ENCODE assay signal across 31 cellular contexts in the genomic region with DNA sequence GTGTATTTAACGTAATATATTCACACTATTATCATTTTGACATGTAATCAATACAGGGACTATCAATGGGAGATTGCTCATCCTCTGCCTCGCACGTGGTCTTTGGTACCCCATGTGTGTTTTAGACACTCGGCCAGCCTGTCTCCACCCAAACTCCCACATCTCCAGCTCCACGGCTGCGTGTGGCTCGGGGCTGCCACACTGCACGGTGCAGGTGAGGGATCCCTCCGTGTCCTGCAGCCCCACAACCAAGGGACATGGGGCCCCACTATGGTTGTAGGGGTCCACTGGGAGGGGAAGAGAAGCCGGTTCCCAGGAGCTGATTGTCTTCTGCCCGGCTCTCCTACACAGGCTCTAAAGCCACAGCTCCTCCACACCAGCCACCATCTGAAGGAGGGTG.
"Had no signal": no experiment of that assay in that cellular context is flagged by ENCODE, and none has a peak within 500 bp of the region (broad histone marks: within the 10 kb centered on the region; RNA-seq: fewer than 3 reads in every experiment).

No MANE protein-coding gene starts in this region.

- DNase-seq: activated effector memory CD4-positive, alpha-beta T cell treated with anti-CD3 and anti-CD28 coated beads, Interleukin-2, amount 50 U/mL, for 16 hours; activated effector memory CD4-positive, alpha-beta T cell treated with Interleukin-2 at 50 U/mL for 16 hours; activated gamma-delta T cell; activated gamma-delta T cell treated with Interleukin-2 at 50 U/mL for 16 hours; activated naive CD4-positive, alpha-beta T cell; activated naive CD4-positive, alpha-beta T cell treated with anti-CD3 and anti-CD28 coated beads for 36 hours; activated naive CD4-positive, alpha-beta T cell treated with anti-CD3 and anti-CD28 coated beads, Interleukin-2, amount 10 ng/mL, durations not matched to agents 7 days and 5 days; activated naive CD4-positive, alpha-beta T cell treated with anti-CD3 and anti-CD28 coated beads, Interleukin-2, amount 50 U/mL, for 16 hours; activated naive CD4-positive, alpha-beta T cell treated with Interleukin-2 at 50 U/mL for 16 hours; activated naive CD8-positive, alpha-beta T cell treated with anti-CD3 and anti-CD28 coated beads for 36 hours; activated naive CD8-positive, alpha-beta T cell treated with anti-CD3 and anti-CD28 coated beads, Interleukin-2, amount 10 ng/mL, durations not matched to agents 7 days and 5 days; activated naive CD8-positive, alpha-beta T cell treated with anti-CD3 and anti-CD28 coated beads, Interleukin-2, amount 50 U/mL, for 24 hours; activated T-cell treated with anti-CD3 and anti-CD28 coated beads, Interleukin-2, amount 50 U/mL, for 1 hour; activated T-cell treated with anti-CD3 and anti-CD28 coated beads, Interleukin-2, amount 50 U/mL, for 24 hours; activated T-cell treated with anti-CD3 and anti-CD28 coated beads, Interleukin-2, amount 50 U/mL, for 4 hours; activated T-cell treated with anti-CD3 and anti-CD28 coated beads, Interleukin-2, amount 50 U/mL, for 48 hours; activated T-cell treated with anti-CD3 and anti-CD28 coated beads, Interleukin-2, amount 50 U/mL, for 72 hours; adrenal gland; amniotic stem cell; amygdala; aorta; body of pancreas; brain microvascular endothelial cell; central memory CD4-positive, alpha-beta T cell; cerebellar nuclear complex had no signal

- H3K27ac ChIP-seq: adrenal gland, ascending aorta, body of pancreas, brain microvascular endothelial cell, breast epithelium, cardiac muscle cell had no signal

- FAIRE-seq: astrocyte had no signal

- H3K4me3 ChIP-seq: adrenal gland, ascending aorta, body of pancreas, breast epithelium, cardiac muscle cell had no signal

- H3K4me1 ChIP-seq: adrenal gland, ascending aorta, body of pancreas, breast epithelium had no signal

- H3K27me3 ChIP-seq: ascending aorta, body of pancreas, brain microvascular endothelial cell, cardiac muscle cell had no signal

- H3K36me3 ChIP-seq: adrenal gland, ascending aorta, brain microvascular endothelial cell, breast epithelium, cardiac muscle cell had no signal

- H3K9me3 ChIP-seq: adrenal gland, ascending aorta, body of pancreas had no signal

- ATAC-seq: activated naive CD4-positive, alpha-beta T cell treated with anti-CD3 and anti-CD28 coated beads, Interleukin-2, amount 50 U/mL, for 72 hours; activated naive CD8-positive, alpha-beta T cell treated with anti-CD3 and anti-CD28 coated beads, Interleukin-2, amount 50 U/mL, for 24 hours; activated T-cell treated with anti-CD3 and anti-CD28 coated beads, Interleukin-2, amount 50 U/mL, for 4 hours; activated T-cell treated with anti-CD3 and anti-CD28 coated beads, Interleukin-2, amount 50 U/mL, for 72 hours; activated T-helper 17 cell treated with anti-CD3 and anti-CD28 coated beads, Interleukin-2, amount 50 U/mL, for 72 hours; body of pancreas had no signal
